13 cellular contexts compared by ENCODE assay signal in the genomic region with DNA sequence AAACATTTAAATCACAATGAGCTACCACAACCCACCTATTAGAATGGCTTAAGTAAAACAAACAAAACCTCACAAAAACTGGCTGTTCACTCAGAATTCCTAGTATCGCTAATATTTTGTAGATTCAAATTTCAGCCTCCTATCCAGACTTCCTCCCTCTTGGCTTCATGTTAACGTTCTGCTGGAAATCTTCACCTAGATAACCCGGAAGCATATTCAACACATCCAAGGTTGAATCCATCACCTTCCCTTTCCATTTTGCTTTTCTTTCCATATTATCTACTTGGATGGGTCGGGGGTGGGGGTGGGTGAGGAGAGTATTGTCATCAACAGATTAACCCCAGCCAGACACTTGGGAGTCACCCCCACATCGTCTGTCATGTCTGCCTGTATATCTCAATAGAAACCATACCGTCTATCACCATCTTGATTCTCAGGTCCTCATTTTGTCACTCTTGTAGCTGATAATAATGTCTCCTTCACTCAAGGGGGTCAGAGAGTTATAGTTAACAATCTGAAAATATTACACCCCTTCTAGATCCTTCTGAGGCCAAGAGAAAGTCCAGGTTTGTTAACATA. TPM values are rescaled to one million over a fixed set of nuclear protein-coding genes. Genes with fewer than 3 reads are reported as not detected.
DNase-seq lines count a peak whose midpoint lies in the region; ATAC-seq and TF ChIP-seq lines count a peak whose summit lies in the region.
"Had no signal": no experiment of that assay in that cellular context is flagged by ENCODE, and none has a peak within 500 bp of the region (broad histone marks: within the 10 kb centered on the region; RNA-seq: fewer than 3 reads in every experiment).

No MANE protein-coding gene starts in this region.

- no peaks in the 10 kb centered on the region for H3K27me3 Mint-ChIP-seq in CD4-positive, alpha-beta memory T cell
- H3K27me3 Mint-ChIP-seq in activated CD8-positive, alpha-beta T cell treated with anti-CD3 and anti-CD28 coated beads, Interleukin-2, amount 10 ng/mL, durations not matched to agents 7 days and 5 days (ENCODE audit: low read depth), result no peaks in the 10 kb centered on the region
- H3K27me3 Mint-ChIP-seq in naive B cell, result no peaks in the 10 kb centered on the region

- H3K9me3 Mint-ChIP-seq in CD4-positive, alpha-beta memory T cell, result no peaks in the 10 kb centered on the region
- H3K9me3 Mint-ChIP-seq in activated CD8-positive, alpha-beta T cell treated with anti-CD3 and anti-CD28 coated beads, Interleukin-2, amount 10 ng/mL, durations not matched to agents 7 days and 5 days (ENCODE audit: insufficient read depth), result no peaks in the 10 kb centered on the region
- peaks cover 0 to 3% (median 0%) of the 10 kb centered on the region in 7 donors for H3K9me3 Mint-ChIP-seq in naive B cell

- H3K4me3 ChIP-seq in CD4-positive, alpha-beta memory T cell (ENCODE audit: low read length in 2 of 2), result no peak overlapping the region
- H3K4me3 ChIP-seq in testis, result no peak overlapping the region

- H3K27me3 ChIP-seq in CD4-positive, alpha-beta memory T cell (ENCODE audit: insufficient read depth, low read length), result no peaks in the 10 kb centered on the region
- no peaks in the 10 kb centered on the region for H3K27me3 ChIP-seq in testis
- H3K27me3 ChIP-seq: adrenal gland, pancreas had no signal

- WGBS in testis, 2 donors, result 67 to 80% methylated on average over 6 of the region's 6 CpGs

- H3K36me3 Mint-ChIP-seq in CD4-positive, alpha-beta memory T cell, result peaks cover 22 to 31% of the 10 kb centered on the region in 2 donors
- peaks cover 54% of the 10 kb centered on the region for H3K36me3 Mint-ChIP-seq in activated CD8-positive, alpha-beta T cell treated with anti-CD3 and anti-CD28 coated beads, Interleukin-2, amount 10 ng/mL, durations not matched to agents 7 days and 5 days (ENCODE audit: low read depth)
- peaks cover 10 to 16% of the 10 kb centered on the region in 2 donors for H3K36me3 Mint-ChIP-seq in naive B cell

- peak overlapping the region; percentile 2 to 95 (median 46) for H3K4me3 Mint-ChIP-seq in CD4-positive, alpha-beta memory T cell
- H3K4me3 Mint-ChIP-seq in activated CD8-positive, alpha-beta T cell treated with anti-CD3 and anti-CD28 coated beads, Interleukin-2, amount 10 ng/mL, durations not matched to agents 7 days and 5 days, result peak overlapping the region; percentile 36
- H3K4me3 Mint-ChIP-seq in naive B cell, result peak overlapping the region; percentile 67 to 98 (median 92)

- ATAC-seq in GM21528 (IDR thresholded peaks at IDR 0.05; ENCODE audit: low FRiP score, unreplicated experiment) (peak; percentile 36), naive B cell (ENCODE audit: low read depth in 2 of 2) (no peak), GM21825 (IDR thresholded peaks at IDR 0.05; ENCODE audit: unreplicated experiment) (no peak)
- ATAC-seq in activated CD8-positive, alpha-beta T cell treated with anti-CD3 and anti-CD28 coated beads, Interleukin-2, amount 10 ng/mL, durations not matched to agents 7 days and 5 days, result no peak
- ATAC-seq: pancreas had no signal

- no peak for DNase-seq in CD4-positive, alpha-beta memory T cell
- DNase-seq in activated CD8-positive, alpha-beta T cell treated with anti-CD3 and anti-CD28 coated beads, Interleukin-2, amount 10 ng/mL, durations not matched to agents 7 days and 5 days, result no peak
- no peak for DNase-seq in naive B cell
- no peak for DNase-seq in hypothalamus (lab: John Stamatoyannopoulos, UW)
- DNase-seq in testis, result no peak
- no peak for DNase-seq in stimulated activated CD4-positive, alpha-beta T cell treated with anti-CD3 and anti-CD28 coated beads, Interleukin-1b, Interleukin-23, amount 100 ng/mL, for 48 hours
- DNase-seq: adrenal gland, left ventricle myocardium inferior, NCI-H446, pancreas, SHP77 treated with DMSO at 0.1 percent for 48 hours had no signal

- peaks cover 62% of the 10 kb centered on the region for H3K4me1 ChIP-seq in CD4-positive, alpha-beta memory T cell (ENCODE audit: insufficient read depth, low read length)
- H3K4me1 ChIP-seq in testis, result no peaks in the 10 kb centered on the region

- peaks cover 44 to 75% (median 61%) of the 10 kb centered on the region in 4 donors for H3K4me1 Mint-ChIP-seq in CD4-positive, alpha-beta memory T cell
- peaks cover 59% of the 10 kb centered on the region for H3K4me1 Mint-ChIP-seq in activated CD8-positive, alpha-beta T cell treated with anti-CD3 and anti-CD28 coated beads, Interleukin-2, amount 10 ng/mL, durations not matched to agents 7 days and 5 days (ENCODE audit: low read depth)
- peaks cover 48 to 81% (median 54%) of the 10 kb centered on the region in 3 donors for H3K4me1 Mint-ChIP-seq in naive B cell

- H3K9me3 ChIP-seq in CD4-positive, alpha-beta memory T cell (ENCODE audit: control insufficient read depth in 1 of 2, low read length in 2 of 2), result no peaks in the 10 kb centered on the region
- no peaks in the 10 kb centered on the region for H3K9me3 ChIP-seq in testis
- H3K9me3 ChIP-seq: adrenal gland, left ventricle myocardium inferior, pancreas had no signal

- no peaks in the 10 kb centered on the region for H3K36me3 ChIP-seq in CD4-positive, alpha-beta memory T cell (ENCODE audit: insufficient read depth, low read length)
- H3K36me3 ChIP-seq in testis (ENCODE audit: low read depth, missing control alignments), result no peaks in the 10 kb centered on the region
- H3K36me3 ChIP-seq: adrenal gland, left ventricle myocardium inferior, pancreas had no signal

- no peak overlapping the region for H3K27ac ChIP-seq in CD4-positive, alpha-beta memory T cell (ENCODE audit: low read depth, low read length)
- H3K27ac ChIP-seq in testis, result no peak overlapping the region

- no peak for TF ChIP-seq CTCF in testis (IDR thresholded peaks at IDR 0.05)

- no peak for TF ChIP-seq POLR2A in testis (IDR thresholded peaks at IDR 0.05)

- peak overlapping the region in 5 of 7 donors; percentile 0 to 71 (median 37) for H3K27ac Mint-ChIP-seq in CD4-positive, alpha-beta memory T cell
- H3K27ac Mint-ChIP-seq in activated CD8-positive, alpha-beta T cell treated with anti-CD3 and anti-CD28 coated beads, Interleukin-2, amount 10 ng/mL, durations not matched to agents 7 days and 5 days, result peak overlapping the region; percentile 35
- H3K27ac Mint-ChIP-seq in naive B cell, result peak overlapping the region; percentile 43 to 96 (median 78)

- CTCF ChIA-PET in CD4-positive, alpha-beta memory T cell (lab: Charles Lee; ENCODE audit: partially characterized antibody), result interaction anchor here (1.0 to 2.2 kb wide), 4 partner anchors 10 to 261 kb away, joined by 3 to 7 read pairs (median 4); no protein-coding TSS in a partner anchor
- CTCF ChIA-PET in activated CD8-positive, alpha-beta T cell treated with anti-CD3 and anti-CD28 coated beads, Interleukin-2, amount 10 ng/mL, durations not matched to agents 7 days and 5 days (lab: Charles Lee), result interaction anchor here (0.7 to 3.2 kb wide), 6 partner anchors 9 to 212 kb away, joined by 3 to 20 read pairs (median 3); no protein-coding TSS in a partner anchor

- POLR2A ChIA-PET in CD4-positive, alpha-beta memory T cell (lab: Charles Lee; ENCODE audit: partially characterized antibody), result interaction anchor here (0.9 to 6.3 kb wide), 4 partner anchors 8 to 211 kb away, joined by 3 to 77 read pairs (median 8); partner anchors contain the start of gene S1PR1
- POLR2A ChIA-PET in activated CD8-positive, alpha-beta T cell treated with anti-CD3 and anti-CD28 coated beads, Interleukin-2, amount 10 ng/mL, durations not matched to agents 7 days and 5 days (lab: Charles Lee), result interaction anchor here (0.8 to 2.8 kb wide), 3 partner anchors 36 to 657 kb away, joined by 3 to 11 read pairs (median 3); partner anchors contain the start of gene S1PR1

- intact Hi-C loops in CD4-positive, alpha-beta memory T cell (cut with micrococcal nuclease), result loop anchor here (5.0 kb wide), 3 partner anchors 55 to 150 kb away; no protein-coding TSS in a partner anchor
- intact Hi-C loops in testis (cut with DNase I; ENCODE audit: low total_unique reads), result no loop called here

RNA-seq across cellular contexts. Expression of gene DPH5, which starts 1.7 kb away (rescaled TPM):
- 10 to 100 TPM; 49.3 to 58.3 TPM for total RNA-seq in CD4-positive, alpha-beta memory T cell
- 10 to 100 TPM; 39.1 to 51.6 TPM for polyA plus RNA-seq in CD4-positive, alpha-beta memory T cell
- 10 to 100 TPM; 37.8 to 41.7 TPM for total RNA-seq in activated CD8-positive, alpha-beta T cell treated with anti-CD3 and anti-CD28 coated beads, Interleukin-2, amount 10 ng/mL, durations not matched to agents 7 days and 5 days
- polyA plus RNA-seq in naive B cell (ENCODE audit: low read depth in 6 of 6) (10 to 100 TPM; 23.2 to 52.1 (median 43.8) TPM), testis (ENCODE audit: insufficient read depth, low read depth, low replicate concordance) (25.2 TPM)
- total RNA-seq in testis, result 10 to 100 TPM; 18.2 to 26.9 TPM

Comparison
In these comparisons a context has a peak if more than half of its experiments do, and no peak if none do; other contexts are left out.
1. H3K4me3 Mint-ChIP-seq: peak in every context shown above with its lines; median percentile 92 in naive B cell; 46 in CD4-positive, alpha-beta memory T cell; 36 in activated CD8-positive, alpha-beta T cell treated with anti-CD3 and anti-CD28 coated beads, Interleukin-2, amount 10 ng/mL, durations not matched to agents 7 days and 5 days.